ENCODE assay signal across 7 cellular contexts in the genomic region with DNA sequence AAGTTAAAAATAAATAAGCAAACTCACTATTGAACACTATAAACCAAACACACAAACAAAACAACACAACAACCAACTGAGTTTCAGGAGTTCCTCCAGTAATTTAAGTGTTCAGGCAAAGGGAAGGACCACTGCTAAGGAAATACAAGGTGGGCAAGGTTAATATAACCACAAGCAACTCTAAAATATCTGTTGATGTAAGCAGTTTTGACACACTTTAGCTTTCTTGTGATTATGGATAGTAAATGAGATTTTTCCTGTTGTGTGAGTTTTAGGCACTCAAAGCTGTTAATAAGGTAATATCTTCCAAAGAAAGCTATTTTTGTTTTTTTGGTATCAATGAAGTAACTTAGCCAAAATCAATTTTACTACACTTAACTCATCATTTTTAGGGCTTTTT.
"Had no signal": no experiment of that assay in that cellular context is flagged by ENCODE, and none has a peak within 500 bp of the region (broad histone marks: within the 10 kb centered on the region; RNA-seq: fewer than 3 reads in every experiment).

No MANE protein-coding gene starts in this region.

- H3K9ac ChIP-seq: GM23248 had no signal

- ATAC-seq: K562 had no signal

- H3K27ac Mint-ChIP-seq: H9 had no signal

- H2AFZ ChIP-seq: GM23248 had no signal

- H3K4me3 Mint-ChIP-seq: H9 had no signal

- FAIRE-seq: H1, H54, K562 had no signal

- H3K27ac ChIP-seq: GM23248 had no signal

- H3K4me3 ChIP-seq: GM23248, K562 had no signal

- DNase-seq: GM23248, H9, HCEC 1CT, KG1 had no signal
